In the genomic region with DNA sequence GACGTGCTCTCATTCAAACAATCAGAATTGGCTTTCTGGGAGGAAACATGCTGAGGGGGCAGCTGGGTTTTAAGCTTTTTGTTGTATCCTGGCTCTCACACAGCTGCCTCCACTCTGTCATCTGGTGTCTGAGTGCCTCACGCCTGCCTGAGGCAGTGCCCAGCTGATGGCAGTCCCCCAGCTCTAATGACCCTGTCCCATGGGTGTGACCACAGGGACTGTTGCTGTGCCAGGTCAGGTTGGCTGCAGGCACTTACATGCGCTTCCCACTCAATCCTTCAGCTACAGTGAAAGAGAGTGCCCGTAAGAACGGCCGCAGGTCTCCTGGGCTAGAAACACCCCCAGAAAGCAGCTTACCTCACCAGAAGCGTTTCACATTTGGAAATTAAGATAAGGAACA, we compare ENCODE assay signal across 16 cellular contexts. TPM values are rescaled to one million over a fixed set of nuclear protein-coding genes. Genes with fewer than 3 reads are reported as not detected.
DNase-seq lines count a peak whose midpoint lies in the region; ATAC-seq and TF ChIP-seq lines count a peak whose summit lies in the region.
"Had no signal": no experiment of that assay in that cellular context is flagged by ENCODE, and none has a peak within 500 bp of the region (broad histone marks: within the 10 kb centered on the region; RNA-seq: fewer than 3 reads in every experiment).

No MANE protein-coding gene starts in this region.

- no peak for TF ChIP-seq POLR2A in right lobe of liver (IDR thresholded peaks at IDR 0.05)

- POLR2A ChIA-PET in PC-3 (lab: Charles Lee; ENCODE audit: unreplicated experiment): no interaction called here

- no peak overlapping the region for H3K9ac ChIP-seq in PC-3 (ENCODE audit: low read length)

- H3K9me3 ChIP-seq in right lobe of liver: no peaks in the 10 kb centered on the region
- H3K9me3 ChIP-seq in PC-3 (ENCODE audit: low read length): no peaks in the 10 kb centered on the region
- H3K9me3 ChIP-seq: vagina had no signal

- H3K4me2 ChIP-seq in PC-3 (ENCODE audit: low read length): no peak overlapping the region

- H3K27ac ChIP-seq in right lobe of liver (peak overlapping the region in 1 of 3 donors; percentile 74), PC-3 (ENCODE audit: low read length) (no peak overlapping the region)
- H3K27ac ChIP-seq: vagina had no signal

- no peaks in the 10 kb centered on the region for H3K27me3 ChIP-seq in right lobe of liver
- H3K27me3 ChIP-seq in PC-3 (ENCODE audit: low read length): no peaks in the 10 kb centered on the region
- H3K27me3 ChIP-seq: vagina had no signal

- H2AFZ ChIP-seq in PC-3 (ENCODE audit: low read length): no peak overlapping the region

- DNase-seq in Right ventricle myocardium inferior (ENCODE audit: missing footprints): peak; percentile 69
- DNase-seq in cardiac septum (ENCODE audit: low spot score): no peak
- peak; percentile 26 for DNase-seq in UCSD-AML1 (lab: John Stamatoyannopoulos, UW; ENCODE audit: unreplicated experiment)
- DNase-seq in right lobe of liver: peak in 2 of 3 donors; percentile 58 to 87
- DNase-seq in ureter (ENCODE audit: low spot score): peak; percentile 34
- no peak for DNase-seq in PC-3
- DNase-seq in NCI-H1930 (lab: John Stamatoyannopoulos, UW): no peak
- DNase-seq: activated CD4-positive, alpha-beta T cell treated with anti-CD3 and anti-CD28 coated beads, Interleukin-2, amount 50 U/mL, for 1 hour; AML-193; midbrain; stimulated activated CD4-positive, alpha-beta T cell treated with anti-CD3 and anti-CD28 coated beads, Interleukin-4, amount 100 ng/mL, for 1 hour had no signal

- WGBS in right lobe of liver (ENCODE audit: insufficient coverage, low coverage, low lambda C conversion rate, missing lambda C conversion rate): 34% methylated on average over 5 of the region's 7 CpGs

- H3K79me2 ChIP-seq in PC-3 (ENCODE audit: low read length): no peaks in the 10 kb centered on the region

- no peaks in the 10 kb centered on the region for H3K9me2 ChIP-seq in PC-3 (replicated peaks; ENCODE audit: low read length)

- CTCF ChIA-PET in PC-3 (lab: Charles Lee): no interaction called here

- ATAC-seq in Right ventricle myocardium inferior (peak; percentile 78), right lobe of liver (peak; percentile 17 to 52 (median 34)), PC-3 (no peak), HG03139 (IDR thresholded peaks at IDR 0.05; ENCODE audit: unreplicated experiment) (no peak)
- ATAC-seq: K562; Panc1; stimulated activated effector memory CD8-positive, alpha-beta T cell treated with anti-CD3 and anti-CD28 coated beads, Interleukin-12 subunit alpha, Interleukin-12 subunit beta, amount 100 ng/mL, for 72 hours had no signal

- no peaks in the 10 kb centered on the region for H4K20me1 ChIP-seq in PC-3 (ENCODE audit: low read length)

- TF ChIP-seq CTCF in right lobe of liver (IDR thresholded peaks at IDR 0.05): no peak
- TF ChIP-seq CTCF in PC-3 (conservative IDR thresholded peaks at IDR 0.05; ENCODE audit: low read depth, low read length): no peak

- no TSS peak for BruUV-seq in PC-3 (replicated peaks; lab: Mats Ljungman, UMichigan)

- H3K4me3 ChIP-seq in right lobe of liver: no peak overlapping the region
- H3K4me3 ChIP-seq in PC-3 (ENCODE audit: low read length): no peak overlapping the region
- H3K4me3 ChIP-seq: K562, vagina had no signal

- no peaks in the 10 kb centered on the region for H3F3A ChIP-seq in PC-3 (ENCODE audit: low read length, unreplicated experiment)

- intact Hi-C loops in Right ventricle myocardium inferior (cut with DNase I): no loop called here
- intact Hi-C loops in cardiac septum (cut with DNase I): no loop called here
- intact Hi-C loops in right lobe of liver (cut with DNase I): no loop called here
- intact Hi-C loops in PC-3 (cut with micrococcal nuclease): no loop called here

- peaks cover 0 to 20% (median 7%) of the 10 kb centered on the region in 4 donors for H3K36me3 ChIP-seq in right lobe of liver
- H3K36me3 ChIP-seq in PC-3 (ENCODE audit: low read depth, low read length): no peaks in the 10 kb centered on the region

- peaks cover 0 to 67% (median 17%) of the 10 kb centered on the region in 4 donors for H3K4me1 ChIP-seq in right lobe of liver
- peaks cover 11% of the 10 kb centered on the region for H3K4me1 ChIP-seq in PC-3 (ENCODE audit: insufficient read depth, low read length)

RNA-seq across cellular contexts. Expression of a gene that starts 53.6 kb away (rescaled TPM):
- total RNA-seq in Right ventricle myocardium inferior (22.3 TPM), cardiac septum (32.5 TPM), right lobe of liver (10 to 100 TPM; 19.8 to 48.4 (median 30.4) TPM), ureter (32.8 TPM), PC-3 (2014; rRNA removed) (11.2 and 19.2 TPM in 2 replicates)

Comparison
In these comparisons a context has a peak if more than half of its experiments do, and no peak if none do; other contexts are left out.
1. DNase-seq: peak in Right ventricle myocardium inferior (single experiment), UCSD-AML1 (single experiment), right lobe of liver (2 of 3) and ureter (single experiment); none in cardiac septum (single experiment), PC-3 (single experiment) and NCI-H1930 (0 of 2).
2. ATAC-seq: peak in Right ventricle myocardium inferior (single experiment) and right lobe of liver (4 of 4); none in PC-3 (single experiment) and HG03139 (single experiment).